In the genomic region with DNA sequence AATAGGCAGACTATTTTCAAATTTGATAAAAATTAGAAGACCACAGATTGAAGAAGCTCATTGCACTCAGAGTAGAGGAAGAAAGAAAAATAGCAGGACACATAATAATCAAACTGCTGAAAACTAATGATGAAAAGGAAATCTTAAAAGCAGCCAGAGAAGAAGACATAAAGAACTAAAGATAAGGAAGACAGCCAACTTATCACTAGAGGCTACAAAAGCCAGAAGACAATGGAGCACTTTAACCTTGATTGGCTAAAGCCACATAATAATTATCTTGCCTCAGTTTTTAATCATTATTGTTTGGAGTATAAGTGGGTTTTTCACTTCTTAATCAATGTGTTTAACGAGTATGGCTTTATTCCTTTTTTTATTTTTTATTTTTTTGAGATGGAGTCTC, we compare ENCODE assay signal across 8 cellular contexts.
"Had no signal": no experiment of that assay in that cellular context is flagged by ENCODE, and none has a peak within 500 bp of the region (broad histone marks: within the 10 kb centered on the region; RNA-seq: fewer than 3 reads in every experiment).

No MANE protein-coding gene starts in this region.

- H3K27ac Mint-ChIP-seq: IgD-negative memory B cell had no signal

- DNase-seq: IMR-90, KBM-7, KG1 had no signal

- H3K4me1 Mint-ChIP-seq: IgD-negative memory B cell had no signal

- FAIRE-seq: HTR-8/SVneo, K562 had no signal

- H3K27ac ChIP-seq: HL-60, KMS-11 had no signal

- ATAC-seq: K562 had no signal

- H3K27me3 Mint-ChIP-seq: IgD-negative memory B cell had no signal

- H3K36me3 Mint-ChIP-seq: IgD-negative memory B cell had no signal

- H3K4me3 ChIP-seq: K562 had no signal

- H3K9ac ChIP-seq: KMS-11 had no signal

- H3K4me3 Mint-ChIP-seq: IgD-negative memory B cell had no signal

- H3K4me2 ChIP-seq: KMS-11 had no signal
